ENCODE assay signal across 8 cellular contexts in genomic region chr9:34458967-34459355, GRCh38. TPM values are rescaled to one million over a fixed set of nuclear protein-coding genes. Genes with fewer than 3 reads are reported as not detected.
DNase-seq lines count a peak whose midpoint lies in the region; ATAC-seq and TF ChIP-seq lines count a peak whose summit lies in the region.

No MANE protein-coding gene starts in this region.

- H3K27ac Mint-ChIP-seq in IgD-negative memory B cell (peak overlapping the region; percentile 79 to 91 (median 79)), nephron (peak overlapping the region in 2 of 3 experiments; percentile 1 to 61)

- H3K36me3 Mint-ChIP-seq in IgD-negative memory B cell (peaks cover 1% of the 10 kb centered on the region), nephron (ENCODE audit: low read depth) (no peaks in the 10 kb centered on the region)

- ATAC-seq in GM21390 (IDR thresholded peaks at IDR 0.05; ENCODE audit: unreplicated experiment), result no peak

- H3K36me3 ChIP-seq in BE2C, result no peaks in the 10 kb centered on the region; the same call in 1 of the 2 replicates

- TF ChIP-seq CTCF in BE2C (IDR thresholded peaks at IDR 0.05; ENCODE audit: low read depth, low read length) (no peak), nephron (IDR thresholded peaks at IDR 0.05; ENCODE audit: unreplicated experiment in 3 of 3) (no peak)

- no peaks in the 10 kb centered on the region for H3K9me3 ChIP-seq in BE2C

- no peaks in the 10 kb centered on the region; the same call in 1 of the 2 replicates for H3K27me3 ChIP-seq in BE2C

- peak overlapping the region; percentile 87 to 96 (median 92) for H3K4me3 Mint-ChIP-seq in IgD-negative memory B cell
- H3K4me3 Mint-ChIP-seq in nephron, result peak overlapping the region; percentile 93 to 95 (median 94)

- peaks cover 37% of the 10 kb centered on the region for H3K4me1 ChIP-seq in BE2C

- peaks cover 16 to 18% (median 17%) of the 10 kb centered on the region in 3 donors for H3K4me1 Mint-ChIP-seq in IgD-negative memory B cell
- H3K4me1 Mint-ChIP-seq in nephron, result peaks cover 16% of the 10 kb centered on the region

- peaks cover 2% of the 10 kb centered on the region for H3K27me3 Mint-ChIP-seq in IgD-negative memory B cell
- H3K27me3 Mint-ChIP-seq in nephron (ENCODE audit: low read depth), result peaks cover 30% of the 10 kb centered on the region

- H3K9me3 Mint-ChIP-seq in IgD-negative memory B cell, result no peaks in the 10 kb centered on the region
- no peaks in the 10 kb centered on the region for H3K9me3 Mint-ChIP-seq in nephron

- no peak for DNase-seq in BE2C
- DNase-seq in cerebellum (ENCODE audit: low spot score), result peak; percentile 14
- DNase-seq in nucleus accumbens (lab: John Stamatoyannopoulos, UW), result no peak
- DNase-seq in globus pallidus (ENCODE audit: low spot score), result no peak
- DNase-seq in NCI-H526 (lab: John Stamatoyannopoulos, UW), result no peak

- peak overlapping the region; percentile 44 for H3K4me3 ChIP-seq in BE2C (ENCODE audit: low read depth, low read length)

RNA-seq across cellular contexts. Expression of gene DNAI1, which starts 0.4 kb away (rescaled TPM):
- polyA plus RNA-seq in BE2C (2012; ENCODE audit: insufficient read depth, insufficient read length, low read depth), result not detected
- not detected for polyA plus RNA-seq in IgD-negative memory B cell
- 13.2 TPM for total RNA-seq in cerebellum

RNA-seq across cellular contexts. Expression of gene FAM219A, which starts 0.6 kb away (rescaled TPM):
- polyA plus RNA-seq in BE2C (2012; ENCODE audit: insufficient read depth, insufficient read length, low read depth), result 14.5 TPM
- polyA plus RNA-seq in IgD-negative memory B cell, result 1.1 TPM
- 19.0 TPM for total RNA-seq in cerebellum
